ENCODE assay signal across 22 cellular contexts in the genomic region with DNA sequence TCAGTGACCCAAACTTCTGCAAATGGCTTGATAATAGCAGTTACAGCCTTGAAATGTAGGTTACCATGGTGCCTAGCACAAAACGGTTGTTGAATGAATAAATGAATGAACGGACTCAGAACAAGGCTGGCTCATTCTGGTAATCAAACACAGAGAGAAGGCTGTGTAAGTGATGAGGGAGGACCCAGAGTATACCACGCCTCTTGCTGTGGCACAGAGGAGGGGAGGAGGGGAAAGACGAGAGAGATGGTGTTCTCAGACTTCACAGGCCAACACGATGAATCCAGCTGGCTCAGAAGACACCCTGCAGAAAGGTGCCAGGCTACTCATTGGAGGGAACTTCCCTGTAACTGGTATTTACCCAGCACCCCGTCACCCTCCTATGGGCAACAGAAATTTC. TPM values are rescaled to one million over a fixed set of nuclear protein-coding genes. Genes with fewer than 3 reads are reported as not detected.
"Had no signal": no experiment of that assay in that cellular context is flagged by ENCODE, and none has a peak within 500 bp of the region (broad histone marks: within the 10 kb centered on the region; RNA-seq: fewer than 3 reads in every experiment).

No MANE protein-coding gene starts in this region.

- H3K27ac Mint-ChIP-seq: activated naive CD4-positive, alpha-beta T cell treated with anti-CD3 and anti-CD28 coated beads for 36 hours; activated naive CD8-positive, alpha-beta T cell treated with anti-CD3 and anti-CD28 coated beads, Interleukin-2, amount 50 U/mL, for 24 hours; activated T-helper 2 cell treated with anti-CD3 and anti-CD28 coated beads, Interferon-gamma antibody, Interleukin-2, Interleukin-4, amounts not matched to agents 10 μg/mL and 5 μg/mL and 100 μg/mL, durations not matched to agents 14 hours and 24 hours and 36 hours; T-cell had no signal

- H3K4me3 Mint-ChIP-seq: activated naive CD4-positive, alpha-beta T cell treated with anti-CD3 and anti-CD28 coated beads for 36 hours; activated naive CD8-positive, alpha-beta T cell treated with anti-CD3 and anti-CD28 coated beads, Interleukin-2, amount 50 U/mL, for 24 hours; endodermal cell; T-cell had no signal

- H3K36me3 ChIP-seq: breast epithelium, stomach, thyroid gland had no signal

- H3K9me3 Mint-ChIP-seq: activated naive CD4-positive, alpha-beta T cell treated with anti-CD3 and anti-CD28 coated beads for 36 hours; activated naive CD8-positive, alpha-beta T cell treated with anti-CD3 and anti-CD28 coated beads, Interleukin-2, amount 50 U/mL, for 24 hours; activated T-helper 2 cell treated with anti-CD3 and anti-CD28 coated beads, Interferon-gamma antibody, Interleukin-2, Interleukin-4, amounts not matched to agents 10 μg/mL and 5 μg/mL and 100 μg/mL, durations not matched to agents 14 hours and 24 hours and 36 hours had no signal

- H3K27me3 ChIP-seq: breast epithelium, stomach, thyroid gland had no signal

- ATAC-seq: activated CD4-positive, CD25-positive, alpha-beta regulatory T cell treated with anti-CD3 and anti-CD28 coated beads, Interleukin-2, amount 50 U/mL, for 24 hours; activated naive CD8-positive, alpha-beta T cell treated with anti-CD3 and anti-CD28 coated beads, Interleukin-2, amount 50 U/mL, for 24 hours; T-cell had no signal

- H3K4me1 ChIP-seq: breast epithelium, thyroid gland had no signal

- DNase-seq: activated CD4-positive, alpha-beta T cell treated with anti-CD3 and anti-CD28 coated beads, Interleukin-2, amount 50 U/mL, for 4 hours; activated naive CD4-positive, alpha-beta T cell treated with anti-CD3 and anti-CD28 coated beads for 36 hours; activated naive CD8-positive, alpha-beta T cell treated with anti-CD3 and anti-CD28 coated beads, Interleukin-2, amount 50 U/mL, for 24 hours; endodermal cell; stimulated activated CD4-positive, alpha-beta T cell treated with anti-CD3 and anti-CD28 coated beads, Interleukin-1b, Interleukin-23, amount 100 ng/mL, for 48 hours; stomach; T-cell; T-helper 9 cell; thyroid gland had no signal

- H3K9me3 ChIP-seq: breast epithelium, stomach, thyroid gland had no signal

- H3K27me3 Mint-ChIP-seq: activated naive CD8-positive, alpha-beta T cell treated with anti-CD3 and anti-CD28 coated beads, Interleukin-2, amount 50 U/mL, for 24 hours; T-cell had no signal

- H3K27ac ChIP-seq: stomach, thyroid gland had no signal

- H3K4me3 ChIP-seq: breast epithelium, stomach, thyroid gland had no signal

- H3K4me1 Mint-ChIP-seq: activated naive CD8-positive, alpha-beta T cell treated with anti-CD3 and anti-CD28 coated beads, Interleukin-2, amount 50 U/mL, for 24 hours; endodermal cell; T-cell had no signal

- H3K36me3 Mint-ChIP-seq: T-cell had no signal

RNA-seq across cellular contexts. Expression of a gene that starts 55.2 kb away (rescaled TPM):
- total RNA-seq: activated naive CD4-positive, alpha-beta T cell treated with anti-CD3 and anti-CD28 coated beads for 36 hours; activated T-helper 2 cell treated with anti-CD3 and anti-CD28 coated beads, Interferon-gamma antibody, Interleukin-2, Interleukin-4, amounts not matched to agents 10 μg/mL and 5 μg/mL and 100 μg/mL, durations not matched to agents 14 hours and 24 hours and 36 hours; aorta; breast epithelium; chondrocyte; dermis microvascular lymphatic vessel endothelial cell; endodermal cell; epithelial cell of proximal tubule; kidney epithelial cell; lower leg skin; myocyte; osteocyte; renal cortical epithelial cell; T-cell; thyroid gland; urinary bladder had no signal
